10 cellular contexts compared by ENCODE assay signal in the genomic region with DNA sequence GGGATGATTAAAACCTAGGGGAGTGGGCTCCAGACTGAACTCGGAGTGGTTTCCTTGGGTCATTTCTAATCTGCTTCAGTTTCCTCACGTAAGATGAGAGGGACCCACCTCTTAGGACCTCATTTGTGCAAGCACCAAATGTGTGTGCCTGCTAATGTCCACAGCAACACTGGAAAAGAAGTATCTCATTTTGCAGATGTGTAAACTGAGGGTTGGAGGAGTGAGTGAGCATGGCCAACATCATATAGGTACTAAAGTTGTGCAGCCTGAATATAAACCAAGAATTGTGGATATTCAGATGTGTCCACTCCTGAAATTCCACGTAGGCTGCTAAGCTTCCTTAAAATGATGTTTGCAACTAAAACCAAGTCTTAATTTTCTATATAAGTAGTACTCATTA. TPM values are rescaled to one million over a fixed set of nuclear protein-coding genes. Genes with fewer than 3 reads are reported as not detected.
A peak's percentile ranks its signal among the peaks of the same experiment; 100 is the strongest.
DNase-seq lines count a peak whose midpoint lies in the region; ATAC-seq and TF ChIP-seq lines count a peak whose summit lies in the region.
"Had no signal": no experiment of that assay in that cellular context is flagged by ENCODE, and none has a peak within 500 bp of the region (broad histone marks: within the 10 kb centered on the region; RNA-seq: fewer than 3 reads in every experiment).

No MANE protein-coding gene starts in this region.

- intact Hi-C loops in CD8-positive, alpha-beta T cell (cut with DNase I, micrococcal nuclease): loop anchor here in 1 of 2 experiments (2.0 kb wide), 1 partner anchor 52 kb away; a partner anchor contains a TSS
- intact Hi-C loops in sigmoid colon (cut with DNase I): no loop called here

- CTCF ChIA-PET in CD8-positive, alpha-beta T cell (lab: Charles Lee): interaction anchor here (1.2 to 3.2 kb wide), 4 partner anchors 16 to 176 kb away, joined by 3 to 20 read pairs (median 6); no protein-coding TSS in a partner anchor

- no peaks in the 10 kb centered on the region for H3K36me3 Mint-ChIP-seq in CD8-positive, alpha-beta T cell
- H3K36me3 Mint-ChIP-seq: activated naive CD4-positive, alpha-beta T cell treated with anti-CD3 and anti-CD28 coated beads, Interleukin-2, amount 50 U/mL, for 24 hours had no signal

- no peak overlapping the region for H3K9ac ChIP-seq in OCI-LY3 (ENCODE audit: low read length)

- H3K4me1 ChIP-seq in CD8-positive, alpha-beta T cell (ENCODE audit: insufficient read depth, low read length): peaks cover 15% of the 10 kb centered on the region
- H3K4me1 ChIP-seq in OCI-LY3 (ENCODE audit: low read length) (peaks cover 16% of the 10 kb centered on the region), sigmoid colon (peaks cover 0 to 20% (median 17%) of the 10 kb centered on the region in 4 donors)

- POLR2A ChIA-PET in CD8-positive, alpha-beta T cell (lab: Charles Lee): interaction anchor here (3.4 kb wide), 1 partner anchor 52 kb away, joined by 19 read pairs; a partner anchor contains a TSS

- H3K4me1 Mint-ChIP-seq in CD8-positive, alpha-beta T cell (ENCODE audit: low read depth): peaks cover 19% of the 10 kb centered on the region

- H4K20me1 ChIP-seq in OCI-LY3 (ENCODE audit: insufficient read depth, low read length): no peaks in the 10 kb centered on the region

- H3K36me3 ChIP-seq in CD8-positive, alpha-beta T cell (ENCODE audit: insufficient read depth, low read length): no peaks in the 10 kb centered on the region
- H3K36me3 ChIP-seq in OCI-LY3 (replicated peaks; ENCODE audit: low read depth, low read length): no peaks in the 10 kb centered on the region
- H3K36me3 ChIP-seq in sigmoid colon: no peaks in the 10 kb centered on the region

- H3K4me3 Mint-ChIP-seq in CD8-positive, alpha-beta T cell: peak overlapping the region; percentile 11

- 87 to 91% methylated on average over 3 of the region's 3 CpGs for WGBS in sigmoid colon, 2 donors

- no peak overlapping the region for H3K27ac ChIP-seq in CD8-positive, alpha-beta T cell (ENCODE audit: low read depth, low read length)
- H3K27ac ChIP-seq in OCI-LY3 (ENCODE audit: low read length): no peak overlapping the region
- H3K27ac ChIP-seq in sigmoid colon: peak overlapping the region; percentile 18 to 74 (median 53)

- no peak for DNase-seq in CD8-positive, alpha-beta T cell
- DNase-seq in epithelial cell of proximal tubule (ENCODE audit: low read depth) (no peak), sigmoid colon (no peak), NAMALWA (ENCODE audit: low spot score) (no peak)
- DNase-seq: NCI-H524 treated with DMSO at 0.1 percent for 48 hours had no signal

- TF ChIP-seq EP300 in sigmoid colon (IDR thresholded peaks at IDR 0.05): no peak

- TF ChIP-seq POLR2A in sigmoid colon (IDR thresholded peaks at IDR 0.05): no peak

- no peaks in the 10 kb centered on the region for H3K79me2 ChIP-seq in OCI-LY3 (ENCODE audit: low read length)

- no peaks in the 10 kb centered on the region for H3K9me3 ChIP-seq in CD8-positive, alpha-beta T cell (ENCODE audit: low read length)
- peaks cover 6% of the 10 kb centered on the region; the same call in 1 of the 2 replicates for H3K9me3 ChIP-seq in OCI-LY3 (ENCODE audit: insufficient read depth, low read length)
- H3K9me3 ChIP-seq in sigmoid colon: no peaks in the 10 kb centered on the region

- no peak for ATAC-seq in CD8-positive, alpha-beta T cell
- ATAC-seq in activated CD4-positive, CD25-positive, alpha-beta regulatory T cell treated with anti-CD3 and anti-CD28 coated beads, Interleukin-2, amount 50 U/mL, for 24 hours: no peak
- no peak for ATAC-seq in HG02938 (IDR thresholded peaks at IDR 0.05; ENCODE audit: unreplicated experiment)
- no peak for ATAC-seq in GM18867 (IDR thresholded peaks at IDR 0.05; ENCODE audit: unreplicated experiment)

- H3K4me3 ChIP-seq in CD8-positive, alpha-beta T cell (ENCODE audit: low read depth, low read length): peak overlapping the region; percentile 8
- H3K4me3 ChIP-seq in OCI-LY3 (ENCODE audit: low read length) (no peak overlapping the region), epithelial cell of proximal tubule (ENCODE audit: low read depth, low read length) (peak overlapping the region; percentile 7), sigmoid colon (no peak overlapping the region)

- peak overlapping the region; percentile 98 for H2AFZ ChIP-seq in OCI-LY3 (ENCODE audit: low read depth, low read length)

- peak overlapping the region; percentile 76 for H3K4me2 ChIP-seq in OCI-LY3 (ENCODE audit: low read length)

- peaks cover 4% of the 10 kb centered on the region for H3K27me3 Mint-ChIP-seq in CD8-positive, alpha-beta T cell (ENCODE audit: low read depth)
- H3K27me3 Mint-ChIP-seq: activated naive CD4-positive, alpha-beta T cell treated with anti-CD3 and anti-CD28 coated beads, Interleukin-2, amount 50 U/mL, for 24 hours had no signal

- TF ChIP-seq CTCF in CD8-positive, alpha-beta T cell (IDR thresholded peaks at IDR 0.05): no peak
- TF ChIP-seq CTCF in OCI-LY3 (IDR thresholded peaks at IDR 0.05; ENCODE audit: low read depth, low read length) (no peak), epithelial cell of proximal tubule (conservative IDR thresholded peaks at IDR 0.05; ENCODE audit: low read depth, low read length) (no peak), sigmoid colon (IDR thresholded peaks at IDR 0.05) (no peak)

- no peaks in the 10 kb centered on the region for H3K27me3 ChIP-seq in CD8-positive, alpha-beta T cell (ENCODE audit: insufficient read depth, low read length)
- H3K27me3 ChIP-seq in OCI-LY3 (ENCODE audit: low read depth, low read length) (no peaks in the 10 kb centered on the region), sigmoid colon (no peaks in the 10 kb centered on the region)

- H3K9me3 Mint-ChIP-seq in CD8-positive, alpha-beta T cell: no peaks in the 10 kb centered on the region
- H3K9me3 Mint-ChIP-seq: activated naive CD4-positive, alpha-beta T cell treated with anti-CD3 and anti-CD28 coated beads, Interleukin-2, amount 50 U/mL, for 24 hours had no signal

- H3K27ac Mint-ChIP-seq in CD8-positive, alpha-beta T cell: no peak overlapping the region

RNA-seq across cellular contexts. Expression of a gene that starts 51.7 kb away (rescaled TPM):
- 100 to 1,000 TPM; 194 to 196 TPM for total RNA-seq in CD8-positive, alpha-beta T cell
- total RNA-seq in epithelial cell of proximal tubule (67.3 and 151 TPM in 2 replicates), sigmoid colon (10 to 100 TPM; 16.9 to 23.6 (median 19.7) TPM)
- polyA plus RNA-seq in sigmoid colon: 10 to 100 TPM; 33.3 to 60.8 (median 49.9) TPM

Comparison
In these comparisons a context has a peak if more than half of its experiments do, and no peak if none do; other contexts are left out.
1. H3K27ac ChIP-seq: peak in sigmoid colon (4 of 4); none in CD8-positive, alpha-beta T cell (single experiment) and OCI-LY3 (single experiment).
2. H3K4me3 ChIP-seq: peak in CD8-positive, alpha-beta T cell (single experiment) and epithelial cell of proximal tubule (single experiment); none in OCI-LY3 (single experiment) and sigmoid colon (0 of 4).